8 cellular contexts compared by ENCODE assay signal in the genomic region with DNA sequence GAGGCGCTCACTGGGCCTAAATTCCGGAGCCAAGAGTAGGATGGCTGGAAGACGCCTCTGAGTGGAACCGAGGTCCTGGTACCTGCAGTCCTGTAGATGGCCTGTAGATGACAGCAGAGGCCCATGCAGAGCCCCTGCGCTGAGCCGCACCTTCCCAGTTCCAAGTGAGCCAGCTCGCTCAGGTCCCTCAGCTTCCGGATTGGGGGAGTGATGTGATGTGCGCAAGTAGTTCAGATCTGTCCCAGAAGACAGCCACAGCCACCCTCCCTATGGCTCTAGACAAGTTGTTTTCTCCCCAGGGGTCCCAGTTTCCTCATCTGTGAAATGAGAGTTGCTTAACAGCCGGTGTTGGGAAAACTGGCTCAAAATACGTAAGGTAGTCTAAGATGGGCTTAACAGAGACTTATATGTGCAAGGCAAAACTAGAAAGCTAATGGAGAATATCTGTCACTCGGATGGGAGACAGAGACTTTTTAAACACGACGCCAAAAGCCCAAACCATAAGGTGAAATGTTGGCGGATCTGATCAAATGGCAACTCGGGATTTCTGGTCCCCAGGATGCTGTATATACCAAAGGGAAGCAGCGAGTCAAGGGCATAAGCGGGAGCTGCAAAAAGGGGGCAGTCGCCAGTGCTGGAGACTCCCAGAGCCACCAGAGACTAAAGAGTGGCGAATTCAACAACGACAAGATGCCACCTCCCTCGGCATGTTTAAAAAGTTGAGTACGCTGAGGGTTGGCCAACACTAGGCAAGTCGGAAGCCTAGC.
DNase-seq lines count a peak whose midpoint lies in the region; ATAC-seq and TF ChIP-seq lines count a peak whose summit lies in the region.

No MANE protein-coding gene starts in this region.

- H3K4me1 ChIP-seq in BLaER1 (peaks cover 64% of the 10 kb centered on the region), OCI-LY3 (ENCODE audit: low read length) (peaks cover 22% of the 10 kb centered on the region)

- TF ChIP-seq CTCF in OCI-LY3 (IDR thresholded peaks at IDR 0.05; ENCODE audit: low read depth, low read length) (peak; percentile 99), epithelial cell of esophagus (IDR thresholded peaks at IDR 0.05; ENCODE audit: insufficient read depth, low read depth, low read length, missing control alignments) (peak; percentile 100)

- peak overlapping the region; percentile 67; the same call in 1 of the 2 replicates for H3K9ac ChIP-seq in BLaER1
- peak overlapping the region; percentile 50 for H3K9ac ChIP-seq in OCI-LY3 (ENCODE audit: low read length)

- no peaks in the 10 kb centered on the region for H3K27me3 ChIP-seq in BLaER1
- peaks cover 15% of the 10 kb centered on the region for H3K27me3 ChIP-seq in OCI-LY3 (ENCODE audit: low read depth, low read length)

- peak; percentile 27 for ATAC-seq in GM19372 (IDR thresholded peaks at IDR 0.05; ENCODE audit: low read depth, unreplicated experiment)

- H3K79me2 ChIP-seq in OCI-LY3 (ENCODE audit: low read length), result peaks cover 29% of the 10 kb centered on the region

- H3K4me3 ChIP-seq in BLaER1 (peak overlapping the region; percentile 94), OCI-LY3 (ENCODE audit: low read length) (peak overlapping the region; percentile 83), epithelial cell of esophagus (ENCODE audit: low read length) (peak overlapping the region; percentile 81)

- peak overlapping the region; percentile 75; the same call in 1 of the 2 replicates for H2AFZ ChIP-seq in OCI-LY3 (ENCODE audit: low read depth, low read length)

- H3K27ac ChIP-seq in BLaER1, result peak overlapping the region; percentile 46; the same call in 1 of the 2 replicates
- H3K27ac ChIP-seq in OCI-LY3 (ENCODE audit: low read length), result peak overlapping the region; percentile 22

- H3K9me3 ChIP-seq in BLaER1 (no peaks in the 10 kb centered on the region), OCI-LY3 (ENCODE audit: insufficient read depth, low read length) (no peaks in the 10 kb centered on the region)

- peak; percentile 94 for DNase-seq in HuH-7 (ENCODE audit: low spot score)
- DNase-seq in activated T-cell treated with anti-CD3 and anti-CD28 coated beads for 24 hours (ENCODE audit: low read depth), result peak; percentile 76
- peak; percentile 89 for DNase-seq in epithelial cell of esophagus (ENCODE audit: low read depth)
- peak; percentile 67 for DNase-seq in middle frontal gyrus (ENCODE audit: extremely low spot score, low spot score)
- DNase-seq in stimulated activated CD8-positive, alpha-beta memory T cell treated with anti-CD3 and anti-CD28 coated beads, Interleukin-15, amount 100 ng/mL, for 48 hours (ENCODE audit: low read depth in 2 of 2), result peak; percentile 73 to 78

- H3K36me3 ChIP-seq in BLaER1 (0 out of 2 replicates have a peak, but pooled peaks cover 7% of the 10 kb centered on the region), OCI-LY3 (replicated peaks; ENCODE audit: low read depth, low read length) (peaks cover 4% of the 10 kb centered on the region)

- H3K4me2 ChIP-seq in BLaER1 (peak overlapping the region; percentile 98), OCI-LY3 (ENCODE audit: low read length) (peak overlapping the region; percentile 98)

- H4K20me1 ChIP-seq in BLaER1 (peaks cover 8% of the 10 kb centered on the region; the same call in 1 of the 2 replicates), OCI-LY3 (ENCODE audit: insufficient read depth, low read length) (no peaks in the 10 kb centered on the region)

Comparison
In these comparisons a context has a peak if more than half of its experiments do, and no peak if none do; other contexts are left out.
1. Peak in every context shown above with its lines: DNase-seq, ATAC-seq, H3K4me3 ChIP-seq and H3K27ac ChIP-seq.